Comparison of ENCODE assay signal across 14 cellular contexts in genomic region chr13:109500146-109500773, GRCh38.
DNase-seq lines count a peak whose midpoint lies in the region; ATAC-seq and TF ChIP-seq lines count a peak whose summit lies in the region.
"Had no signal": no experiment of that assay in that cellular context is flagged by ENCODE, and none has a peak within 500 bp of the region (broad histone marks: within the 10 kb centered on the region; RNA-seq: fewer than 3 reads in every experiment).

No MANE protein-coding gene starts in this region.

- DNase-seq in HCT116 (ENCODE audit: low read depth, low spot score) (no peak), PC-3 (no peak), osteoblast (ENCODE audit: insufficient read length, low spot score, missing footprints) (peak; percentile 46), cerebellar nuclear complex (lab: John Stamatoyannopoulos, UW) (no peak), NCI-H1436 treated with DMSO at 0.1 percent for 48 hours (lab: John Stamatoyannopoulos, UW) (no peak)
- DNase-seq: activated CD4-positive, CD25-positive, alpha-beta regulatory T cell; activated T-cell treated with anti-CD3 and anti-CD28 coated beads, Interleukin-2, amount 50 U/mL, for 1 hour; COR-L47; right cardiac atrium had no signal

- H2AFZ ChIP-seq in HCT116 (ENCODE audit: low read depth, low read length, poor library complexity, severe bottlenecking) = no peak overlapping the region
- H2AFZ ChIP-seq in PC-3 (ENCODE audit: low read length) = no peak overlapping the region
- peak overlapping the region; percentile 35 for H2AFZ ChIP-seq in osteoblast (ENCODE audit: low read length)

- H3K9ac ChIP-seq in HCT116 (ENCODE audit: low read length) (no peak overlapping the region), PC-3 (ENCODE audit: low read length) (no peak overlapping the region), endocrine pancreas (ENCODE audit: control insufficient read depth, insufficient read depth, low read length) (no peak overlapping the region)
- H3K9ac ChIP-seq: KMS-11 had no signal

- TF ChIP-seq POLR2A in HCT116 (IDR thresholded peaks at IDR 0.05; ENCODE audit: borderline replicate concordance, extremely low read depth, insufficient read depth, insufficient read length) = no peak

- no TSS peak for BruUV-seq in HCT116 (replicated peaks; lab: Mats Ljungman, UMichigan)
- BruUV-seq in PC-3 (replicated peaks; lab: Mats Ljungman, UMichigan) = no TSS peak

- H3K9me3 ChIP-seq in HCT116 (ENCODE audit: control insufficient read depth in 1 of 2, insufficient read depth in 1 of 2, low read depth in 1 of 2, low read length in 2 of 2) (no peaks in the 10 kb centered on the region), PC-3 (ENCODE audit: low read length) (no peaks in the 10 kb centered on the region), endocrine pancreas (ENCODE audit: control insufficient read depth, low read length) (no peaks in the 10 kb centered on the region), osteoblast (ENCODE audit: low read depth, low read length) (no peaks in the 10 kb centered on the region)
- H3K9me3 ChIP-seq: thoracic aorta had no signal

- H3K4me1 ChIP-seq in HCT116 (ENCODE audit: control insufficient read depth in 1 of 2, insufficient read depth in 2 of 2, low read length in 2 of 2) = no peaks in the 10 kb centered on the region
- H3K4me1 ChIP-seq in PC-3 (ENCODE audit: insufficient read depth, low read length) = peaks cover 11% of the 10 kb centered on the region
- H3K4me1 ChIP-seq in endocrine pancreas (ENCODE audit: control insufficient read depth, insufficient read depth, low read length) = peaks cover 8% of the 10 kb centered on the region
- peaks cover 1% of the 10 kb centered on the region for H3K4me1 ChIP-seq in osteoblast (ENCODE audit: insufficient read depth, low read length)

- H3K27ac ChIP-seq in HCT116 (ENCODE audit: low read depth, low read length) = no peak overlapping the region
- H3K27ac ChIP-seq in PC-3 (ENCODE audit: low read length) = no peak overlapping the region
- H3K27ac ChIP-seq in osteoblast (ENCODE audit: low read depth, low read length) = no peak overlapping the region
- H3K27ac ChIP-seq: KMS-11, thoracic aorta had no signal

- H3K4me3 ChIP-seq in HCT116 (replicated peaks in 1 of 2; ENCODE audit: low read depth in 1 of 2, low read length in 2 of 2) = no peak overlapping the region
- H3K4me3 ChIP-seq in PC-3 (ENCODE audit: low read length) = no peak overlapping the region
- H3K4me3 ChIP-seq in endocrine pancreas (ENCODE audit: control insufficient read depth, insufficient read depth, low read length) = peak overlapping the region; percentile 25
- no peak overlapping the region for H3K4me3 ChIP-seq in osteoblast (ENCODE audit: insufficient read depth, low read length)
- H3K4me3 ChIP-seq: thoracic aorta had no signal

- POLR2A ChIA-PET in HCT116 (lab: Charles Lee) = no interaction called here
- POLR2A ChIA-PET in PC-3 (lab: Charles Lee; ENCODE audit: unreplicated experiment) = no interaction called here

- no peak for TF ChIP-seq RAD21 in HCT116 (IDR thresholded peaks at IDR 0.05; ENCODE audit: low read depth)

- H3F3A ChIP-seq in PC-3 (ENCODE audit: low read length, unreplicated experiment) = no peaks in the 10 kb centered on the region

- H3K27me3 ChIP-seq in HCT116 (ENCODE audit: insufficient read depth, low read length) = no peaks in the 10 kb centered on the region
- H3K27me3 ChIP-seq in PC-3 (ENCODE audit: low read length) = no peaks in the 10 kb centered on the region
- no peaks in the 10 kb centered on the region for H3K27me3 ChIP-seq in endocrine pancreas (ENCODE audit: control insufficient read depth, insufficient read depth, low read length)
- H3K27me3 ChIP-seq in osteoblast (ENCODE audit: insufficient read depth, low read length) = no peaks in the 10 kb centered on the region

- H3K9me2 ChIP-seq in HCT116 (ENCODE audit: insufficient read depth) (no peaks in the 10 kb centered on the region), PC-3 (replicated peaks; ENCODE audit: low read length) (no peaks in the 10 kb centered on the region)

- RAD21 ChIA-PET in HCT116 (lab: Charles Lee; ENCODE audit: low non-redundant PET in 1 of 2, low total read pairs in 2 of 2, uncharacterized antibody in 2 of 2, unreplicated experiment in 2 of 2) = no interaction called here

- TF ChIP-seq CTCF in HCT116 (IDR thresholded peaks at IDR 0.05 in 2 of 3, conservative IDR thresholded peaks at IDR 0.05 in 1 of 3; ENCODE audit: borderline replicate concordance in 1 of 3, insufficient read depth in 1 of 3, low read depth in 2 of 3, low read length in 2 of 3) = 0 out of 6 replicates have a peak, but pooled peaks of 1 of the 3 experiments have one; percentile 1
- TF ChIP-seq CTCF in PC-3 (conservative IDR thresholded peaks at IDR 0.05; ENCODE audit: low read depth, low read length) = no peak
- TF ChIP-seq CTCF in osteoblast (IDR thresholded peaks at IDR 0.05; ENCODE audit: extremely low read depth, low read depth, low read length) = no peak

- H3K79me2 ChIP-seq in HCT116 (ENCODE audit: insufficient read depth, low read length) (no peaks in the 10 kb centered on the region), PC-3 (ENCODE audit: low read length) (no peaks in the 10 kb centered on the region), osteoblast (ENCODE audit: insufficient read depth, low read length) (no peaks in the 10 kb centered on the region)

- H3K4me2 ChIP-seq in HCT116 (ENCODE audit: low read length) = no peak overlapping the region
- no peak overlapping the region for H3K4me2 ChIP-seq in PC-3 (ENCODE audit: low read length)
- no peak overlapping the region for H3K4me2 ChIP-seq in osteoblast (ENCODE audit: insufficient read depth, low read length)
- H3K4me2 ChIP-seq: KMS-11 had no signal

- CTCF ChIA-PET in HCT116 (lab: Charles Lee) = no interaction called here
- CTCF ChIA-PET in PC-3 (lab: Charles Lee) = no interaction called here

- H3K36me3 ChIP-seq in HCT116 (ENCODE audit: control insufficient read depth in 1 of 2, insufficient read depth in 2 of 2, low read length in 2 of 2) = no peaks in the 10 kb centered on the region
- H3K36me3 ChIP-seq in PC-3 (ENCODE audit: low read depth, low read length) = no peaks in the 10 kb centered on the region
- H3K36me3 ChIP-seq in endocrine pancreas (ENCODE audit: control insufficient read depth, insufficient read depth, low read length) = no peaks in the 10 kb centered on the region
- H3K36me3 ChIP-seq in osteoblast (ENCODE audit: insufficient read depth, low read length) = no peaks in the 10 kb centered on the region
- H3K36me3 ChIP-seq: thoracic aorta had no signal

- ATAC-seq in HCT116 (peak; percentile 44; the same call in 1 of the 2 replicates), PC-3 (peak; percentile 35; the same call in 1 of the 2 replicates), GM18520 (IDR thresholded peaks at IDR 0.05; ENCODE audit: unreplicated experiment) (no peak), GM21515 (IDR thresholded peaks at IDR 0.05; ENCODE audit: unreplicated experiment) (no peak)

- intact Hi-C loops in HCT116 (cut with micrococcal nuclease) (no loop called here), PC-3 (cut with micrococcal nuclease) (no loop called here)

- no peaks in the 10 kb centered on the region for H4K20me1 ChIP-seq in HCT116 (ENCODE audit: insufficient read depth)
- H4K20me1 ChIP-seq in PC-3 (ENCODE audit: low read length) = no peaks in the 10 kb centered on the region
- no peaks in the 10 kb centered on the region for H4K20me1 ChIP-seq in osteoblast (ENCODE audit: insufficient read depth, low read length)

TF ChIP-seq in HCT116, 20 proteins besides CTCF, POLR2A, EP300 and RAD21:
- TF ChIP-seq EZH2phosphoT487 (IDR thresholded peaks at IDR 0.05; ENCODE audit: borderline replicate concordance) (no peak), SIN3A (IDR thresholded peaks at IDR 0.05; ENCODE audit: low read depth) (no peak), YY1 (IDR thresholded peaks at IDR 0.05; ENCODE audit: extremely low read depth, insufficient replicate concordance, low read depth, low read length) (no peak), ZFX (IDR thresholded peaks at IDR 0.05) (no peak), ELF1 (IDR thresholded peaks at IDR 0.05; ENCODE audit: borderline replicate concordance, low read depth) (no peak), FOSL1 (IDR thresholded peaks at IDR 0.05; ENCODE audit: low read depth) (no peak), CEBPB (IDR thresholded peaks at IDR 0.05; ENCODE audit: low read depth) (no peak), SP1 (IDR thresholded peaks at IDR 0.05; ENCODE audit: low read depth) (no peak), ZNF274 (IDR thresholded peaks at IDR 0.05; ENCODE audit: low read depth, low read length) (no peak), REST (IDR thresholded peaks at IDR 0.05; ENCODE audit: low read depth) (no peak)

Comparison
In these comparisons a context has a peak if more than half of its experiments do, and no peak if none do; other contexts are left out.
1. ATAC-seq: peak in HCT116 (single experiment) and PC-3 (single experiment); none in GM18520 (single experiment) and GM21515 (single experiment).